In genomic region chr9:77651203-77651602, GRCh38 we compare ENCODE assay signal across 1 cellular context.
TF ChIP-seq lines count a peak whose summit lies in the region.

No MANE protein-coding gene starts in this region.

TF ChIP-seq in HepG2, 621 proteins besides CTCF, POLR2A, EP300 and RAD21:
- TF ChIP-seq MXD3 (CRISPR knock-in tag; IDR thresholded peaks at IDR 0.05) (no peak), GMEB1 (CRISPR knock-in tag; IDR thresholded peaks at IDR 0.05; ENCODE audit: borderline replicate concordance) (no peak), TRAFD1 (CRISPR knock-in tag; IDR thresholded peaks at IDR 0.05; ENCODE audit: borderline replicate concordance) (no peak), ZNF746 (CRISPR knock-in tag; IDR thresholded peaks at IDR 0.05) (no peak), FOXP1 (IDR thresholded peaks at IDR 0.05) (no peak), FOXP1 (CRISPR knock-in tag; IDR thresholded peaks at IDR 0.05) (no peak), SKIL (CRISPR knock-in tag; IDR thresholded peaks at IDR 0.05; ENCODE audit: borderline replicate concordance) (no peak), KAT8 (CRISPR knock-in tag; IDR thresholded peaks at IDR 0.05) (no peak), ZIK1 (CRISPR knock-in tag; IDR thresholded peaks at IDR 0.05; ENCODE audit: borderline replicate concordance, low read depth) (no peak), MEF2D (CRISPR knock-in tag; IDR thresholded peaks at IDR 0.05) (no peak)
